16 cellular contexts compared by ENCODE assay signal in the genomic region with DNA sequence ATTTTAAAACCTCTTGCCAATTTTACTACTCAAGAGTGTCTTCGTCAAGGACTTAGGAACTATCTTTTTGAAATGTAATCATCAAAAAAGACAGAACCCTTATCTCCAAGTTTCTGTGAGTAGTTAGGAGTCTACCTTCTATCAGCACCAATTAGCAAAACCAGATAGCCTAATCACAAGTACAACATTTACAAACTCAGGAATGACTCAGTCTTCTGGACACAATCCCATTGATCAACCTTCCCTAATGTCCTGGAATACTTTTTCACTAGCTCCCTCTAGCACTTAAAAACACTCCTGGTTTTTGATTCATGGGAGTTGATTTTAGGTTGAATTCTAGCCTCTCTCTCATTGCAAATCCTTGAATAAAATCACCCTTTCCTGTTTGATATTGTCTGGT.
DNase-seq lines count a peak whose midpoint lies in the region; FAIRE-seq and TF ChIP-seq lines count a peak whose summit lies in the region.
"Had no signal": no experiment of that assay in that cellular context is flagged by ENCODE, and none has a peak within 500 bp of the region (broad histone marks: within the 10 kb centered on the region; RNA-seq: fewer than 3 reads in every experiment).

No MANE protein-coding gene starts in this region.

- DNase-seq in HuH-7 (ENCODE audit: low spot score) = peak; percentile 0
- peak; percentile 67 for DNase-seq in astrocyte of the hippocampus (ENCODE audit: low read depth, low spot score)
- peak; percentile 27 to 74 for DNase-seq in foreskin fibroblast
- DNase-seq in NCI-H1092 treated with DMSO at 0.1 percent for 48 hours (lab: John Stamatoyannopoulos, UW) = no peak
- no peak for DNase-seq in stimulated activated CD4-positive, alpha-beta T cell treated with anti-CD3 and anti-CD28 coated beads, Interleukin-4, amount 100 ng/mL, for 24 hours
- DNase-seq in iPS-NIHi11 (ENCODE audit: low spot score) = no peak
- no peak for DNase-seq in small intestine
- DNase-seq: activated CD8-positive, alpha-beta T cell treated with anti-CD3 and anti-CD28 coated beads, Interleukin-2, amount 10 ng/mL, durations not matched to agents 7 days and 5 days; activated gamma-delta T cell treated with Interleukin-2 at 50 U/mL for 16 hours; central memory CD4-positive, alpha-beta T cell; heart left ventricle; NCI-H1048; SJCRH30 had no signal

- H3K9me3 ChIP-seq in small intestine (ENCODE audit: control insufficient read depth, low read depth) = no peaks in the 10 kb centered on the region
- H3K9me3 ChIP-seq: heart left ventricle, SJCRH30, thoracic aorta had no signal

- no peaks in the 10 kb centered on the region for H3K36me3 ChIP-seq in small intestine (ENCODE audit: control insufficient read depth in 2 of 2, insufficient read depth in 2 of 2, low read length in 2 of 2)
- H3K36me3 ChIP-seq: heart left ventricle, SJCRH30, thoracic aorta had no signal

- 7 to 59% (median 39%) methylated on average over 1 of the region's 1 CpG for WGBS in small intestine, 3 donors

- no peak for FAIRE-seq in small intestine (lab: Jason Lieb, UNC)
- FAIRE-seq: HepG2 had no signal

- H3K27ac ChIP-seq in C4-2B = no peak overlapping the region
- no peak overlapping the region for H3K27ac ChIP-seq in small intestine (ENCODE audit: low read depth in 1 of 2, low read length in 1 of 2)
- H3K27ac ChIP-seq: heart left ventricle, SJCRH30, thoracic aorta had no signal

- no peaks in the 10 kb centered on the region for H3K27me3 ChIP-seq in small intestine (ENCODE audit: control insufficient read depth in 2 of 2, insufficient read depth in 2 of 2, low read length in 2 of 2)
- H3K27me3 ChIP-seq: heart left ventricle had no signal

- H3K4me1 ChIP-seq in small intestine (ENCODE audit: control insufficient read depth in 2 of 2, insufficient read depth in 1 of 2, low read depth in 1 of 2, low read length in 1 of 2) = no peaks in the 10 kb centered on the region
- H3K4me1 ChIP-seq: heart left ventricle, SJCRH30 had no signal

- TF ChIP-seq CTCF in C4-2B (conservative IDR thresholded peaks at IDR 0.05) = peak; percentile 31
- TF ChIP-seq CTCF in foreskin fibroblast (IDR thresholded peaks at IDR 0.05; ENCODE audit: low read depth, low read length) = no peak

- H3K4me3 ChIP-seq in foreskin fibroblast (ENCODE audit: low read depth in 1 of 2, low read length in 2 of 2) = no peak overlapping the region
- no peak overlapping the region for H3K4me3 ChIP-seq in small intestine (ENCODE audit: low read depth in 1 of 2, low read length in 2 of 2)
- H3K4me3 ChIP-seq: heart left ventricle, SJCRH30, thoracic aorta had no signal

Comparison
In these comparisons a context has a peak if more than half of its experiments do, and no peak if none do; other contexts are left out.
1. DNase-seq: peak in HuH-7 (single experiment), astrocyte of the hippocampus (single experiment) and foreskin fibroblast (2 of 2); none in NCI-H1092 treated with DMSO at 0.1 percent for 48 hours (single experiment), stimulated activated CD4-positive, alpha-beta T cell treated with anti-CD3 and anti-CD28 coated beads, Interleukin-4, amount 100 ng/mL, for 24 hours (single experiment), iPS-NIHi11 (single experiment) and small intestine (single experiment).